ENCODE assay signal across 19 cellular contexts in genomic region chrX:123186796-123187195, GRCh38. TPM values are rescaled to one million over a fixed set of nuclear protein-coding genes. Genes with fewer than 3 reads are reported as not detected.
"Had no signal": no experiment of that assay in that cellular context is flagged by ENCODE, and none has a peak within 500 bp of the region (broad histone marks: within the 10 kb centered on the region; RNA-seq: fewer than 3 reads in every experiment).

No MANE protein-coding gene starts in this region.

- H3K9me3 ChIP-seq: breast epithelium, lower lobe of right lung, thyroid gland, vagina had no signal

- H3K4me1 Mint-ChIP-seq: activated naive CD8-positive, alpha-beta T cell treated with anti-CD3 and anti-CD28 coated beads for 36 hours had no signal

- H3K9me3 Mint-ChIP-seq: activated naive CD8-positive, alpha-beta T cell treated with anti-CD3 and anti-CD28 coated beads for 36 hours; activated T-helper 1 cell treated with anti-CD3 and anti-CD28 coated beads, Interleukin-12 subunit alpha, Interleukin-12 subunit beta, Interleukin-2, Interleukin-4 antibody, amounts not matched to agents 30 ng/mL and 10 ng/mL and 1 ng/mL, durations not matched to agents 14 hours and 24 hours and 36 hours; stimulated activated memory B cell treated with anti-CD40 and anti-IgM and Interleukin-4, amounts not matched to agents 10 μg/mL and 1 μg/mL and 100 μg/mL, for 72 hours; T-cell had no signal

- DNase-seq: activated CD4-positive, alpha-beta T cell treated with anti-CD3 and anti-CD28 coated beads, Interleukin-2, amount 50 U/mL, for 1 hour; activated CD8-positive, alpha-beta memory T cell treated with anti-CD3 and anti-CD28 coated beads for 24 hours; activated naive CD8-positive, alpha-beta T cell treated with anti-CD3 and anti-CD28 coated beads for 36 hours; anterior cingulate cortex; cerebellar nuclear complex; dermis blood vessel endothelial cell; foreskin melanocyte; lower lobe of right lung; midbrain; stimulated activated CD4-positive, alpha-beta T cell treated with anti-CD3 and anti-CD28 coated beads, Interleukin-12 subunit alpha, Interleukin-12 subunit beta, amount 100 ng/mL, for 4 hours; stimulated activated CD4-positive, alpha-beta T cell treated with anti-CD3 and anti-CD28 coated beads, Interleukin-2, amount 100 ng/mL, for 24 hours; T-cell; T-helper 9 cell; thyroid gland had no signal

- H3K4me1 ChIP-seq: breast epithelium, lower lobe of right lung, vagina had no signal

- H3K27ac ChIP-seq: breast epithelium, lower lobe of right lung, thyroid gland, vagina had no signal

- H3K4me3 ChIP-seq: breast epithelium, lower lobe of right lung, thyroid gland, vagina had no signal

- H3K27ac Mint-ChIP-seq: activated naive CD8-positive, alpha-beta T cell treated with anti-CD3 and anti-CD28 coated beads for 36 hours; activated T-helper 1 cell treated with anti-CD3 and anti-CD28 coated beads, Interleukin-12 subunit alpha, Interleukin-12 subunit beta, Interleukin-2, Interleukin-4 antibody, amounts not matched to agents 30 ng/mL and 10 ng/mL and 1 ng/mL, durations not matched to agents 14 hours and 24 hours and 36 hours; stimulated activated memory B cell treated with anti-CD40 and anti-IgM and Interleukin-4, amounts not matched to agents 10 μg/mL and 1 μg/mL and 100 μg/mL, for 72 hours; T-cell had no signal

- H3K36me3 ChIP-seq: breast epithelium, lower lobe of right lung, thyroid gland, vagina had no signal

- H3K27me3 ChIP-seq: thyroid gland, vagina had no signal

- H3K36me3 Mint-ChIP-seq: stimulated activated memory B cell treated with anti-CD40 and anti-IgM and Interleukin-4, amounts not matched to agents 10 μg/mL and 1 μg/mL and 100 μg/mL, for 72 hours; T-cell had no signal

- H3K4me3 Mint-ChIP-seq: activated naive CD8-positive, alpha-beta T cell treated with anti-CD3 and anti-CD28 coated beads for 36 hours; activated T-helper 1 cell treated with anti-CD3 and anti-CD28 coated beads, Interleukin-12 subunit alpha, Interleukin-12 subunit beta, Interleukin-2, Interleukin-4 antibody, amounts not matched to agents 30 ng/mL and 10 ng/mL and 1 ng/mL, durations not matched to agents 14 hours and 24 hours and 36 hours; stimulated activated memory B cell treated with anti-CD40 and anti-IgM and Interleukin-4, amounts not matched to agents 10 μg/mL and 1 μg/mL and 100 μg/mL, for 72 hours; T-cell had no signal

- ATAC-seq: activated CD4-positive, CD25-positive, alpha-beta regulatory T cell treated with anti-CD3 and anti-CD28 coated beads, Interleukin-2, amount 50 U/mL, for 24 hours; lower lobe of right lung; stimulated activated memory B cell treated with anti-CD40 and anti-IgM and Interleukin-4, amounts not matched to agents 10 μg/mL and 1 μg/mL and 100 μg/mL, for 72 hours; T-cell had no signal

RNA-seq across cellular contexts. Expression of gene GRIA3, which starts 2.7 kb away (rescaled TPM):
- total RNA-seq: activated naive CD8-positive, alpha-beta T cell treated with anti-CD3 and anti-CD28 coated beads for 36 hours; activated T-helper 1 cell treated with anti-CD3 and anti-CD28 coated beads, Interleukin-12 subunit alpha, Interleukin-12 subunit beta, Interleukin-2, Interleukin-4 antibody, amounts not matched to agents 30 ng/mL and 10 ng/mL and 1 ng/mL, durations not matched to agents 14 hours and 24 hours and 36 hours had no signal
